ENCODE assay signal across 9 cellular contexts in the genomic region with DNA sequence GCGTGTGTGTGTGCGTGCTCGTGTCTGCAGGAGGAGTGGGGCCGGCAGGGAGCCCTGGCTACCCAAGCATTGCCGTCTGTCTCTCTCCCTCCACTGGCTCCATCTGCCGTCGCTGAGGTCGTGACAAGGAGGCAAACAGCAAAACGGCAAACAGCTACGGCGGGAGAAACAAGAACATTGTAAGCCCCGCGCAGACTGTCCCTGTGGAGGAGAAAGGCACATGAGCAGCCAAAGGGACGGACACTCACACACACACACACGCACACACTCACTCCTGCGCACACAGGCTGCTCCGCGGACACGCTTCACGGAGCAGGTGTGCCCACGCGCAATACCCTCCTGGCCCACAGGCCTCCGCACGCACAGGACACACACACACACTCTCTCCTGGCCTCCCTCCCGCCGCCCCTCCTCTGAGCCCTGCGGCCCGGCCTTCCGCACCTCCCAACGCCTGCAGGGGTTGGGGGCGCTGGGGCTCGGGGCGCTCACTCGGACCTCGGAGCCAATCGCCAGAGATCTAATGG. TPM values are rescaled to one million over a fixed set of nuclear protein-coding genes. Genes with fewer than 3 reads are reported as not detected.
DNase-seq lines count a peak whose midpoint lies in the region; ATAC-seq, FAIRE-seq and TF ChIP-seq lines count a peak whose summit lies in the region.
"Had no signal": no experiment of that assay in that cellular context is flagged by ENCODE, and none has a peak within 500 bp of the region (broad histone marks: within the 10 kb centered on the region; RNA-seq: fewer than 3 reads in every experiment).

No MANE protein-coding gene starts in this region.

- H3K4me1 ChIP-seq in SJCRH30 (0 out of 2 replicates have a peak, but pooled peaks cover 4% of the 10 kb centered on the region), trophoblast cell (ENCODE audit: control insufficient read depth in 1 of 2, insufficient read depth in 2 of 2, low read length in 2 of 2) (peaks cover 9% of the 10 kb centered on the region in 2 experiments)

- no peak overlapping the region for H2AFZ ChIP-seq in trophoblast cell (ENCODE audit: insufficient read depth, low read length, poor library complexity)

- peak overlapping the region; percentile 58 for H3K4me3 ChIP-seq in SJCRH30
- H3K4me3 ChIP-seq in fibroblast of mammary gland (ENCODE audit: control insufficient read depth, low read depth, low read length) = peak overlapping the region; percentile 30
- H3K4me3 ChIP-seq in trophoblast cell (ENCODE audit: low read depth, low read length) = no peak overlapping the region

- H3K9ac ChIP-seq in trophoblast cell (ENCODE audit: low read length) = no peak overlapping the region

- peak overlapping the region; percentile 56 for H3K4me2 ChIP-seq in trophoblast cell (ENCODE audit: low read length)

- no peak overlapping the region for H3K18ac ChIP-seq in trophoblast cell (ENCODE audit: low read length)

- H2AK5ac ChIP-seq in trophoblast cell (ENCODE audit: low read length) = no peak overlapping the region

- no peak overlapping the region for H3K4ac ChIP-seq in trophoblast cell (ENCODE audit: low read depth, low read length)

- H2BK5ac ChIP-seq in trophoblast cell (ENCODE audit: low read depth, low read length, poor library complexity) = no peak overlapping the region

- ATAC-seq in GM21723 (IDR thresholded peaks at IDR 0.05; ENCODE audit: unreplicated experiment) = peak; percentile 29

- no peak overlapping the region for H3K14ac ChIP-seq in trophoblast cell (ENCODE audit: low read length)

- H2BK120ac ChIP-seq in trophoblast cell (ENCODE audit: insufficient read depth, low read length, poor library complexity) = no peak overlapping the region

- WGBS in trophoblast cell (ENCODE audit: extremely low coverage, insufficient coverage, insufficient read length) = no CpG with 5 or more reads among the region's 36 CpGs

- H3K27me3 ChIP-seq in SJCRH30 (peaks cover 39% of the 10 kb centered on the region), trophoblast cell (ENCODE audit: insufficient read depth, low read length) (peaks cover 76% of the 10 kb centered on the region)

- H3K27ac ChIP-seq in SJCRH30 (no peak overlapping the region), trophoblast cell (ENCODE audit: low read depth, low read length) (no peak overlapping the region)

- H3K9me3 ChIP-seq in SJCRH30 (replicated peaks) (no peaks in the 10 kb centered on the region), trophoblast cell (ENCODE audit: insufficient read depth, low read depth, low read length) (peaks cover 4% of the 10 kb centered on the region)

- H4K8ac ChIP-seq in trophoblast cell (ENCODE audit: low read depth, low read length) = no peak overlapping the region

- H3K79me2 ChIP-seq in trophoblast cell (ENCODE audit: control insufficient read depth, insufficient read depth, low read length, poor library complexity) = no peaks in the 10 kb centered on the region

- no peak for TF ChIP-seq CTCF in fibroblast of mammary gland (conservative IDR thresholded peaks at IDR 0.05; ENCODE audit: control insufficient read depth, insufficient read depth, low read depth, low read length)

- no peak overlapping the region for H3K23ac ChIP-seq in trophoblast cell (ENCODE audit: low read length)

- H4K12ac ChIP-seq in trophoblast cell (ENCODE audit: low read depth, low read length) = no peak overlapping the region

- no peak overlapping the region for H4K91ac ChIP-seq in trophoblast cell (ENCODE audit: low read depth, low read length)

- DNase-seq in COLO668 (lab: John Stamatoyannopoulos, UW; ENCODE audit: unreplicated experiment) (peak; percentile 26), SJCRH30 (peak; percentile 17 to 37), fibroblast of mammary gland (ENCODE audit: low read depth) (no peak), trophoblast cell (no peak), HTR-8/SVneo (ENCODE audit: insufficient read length, low spot score) (no peak), SHP77 treated with DMSO at 0.1 percent for 48 hours (lab: John Stamatoyannopoulos, UW) (no peak), NCI-H1436 treated with DMSO at 0.1 percent for 48 hours (lab: John Stamatoyannopoulos, UW) (no peak)

- no peaks in the 10 kb centered on the region for H3K79me1 ChIP-seq in trophoblast cell (ENCODE audit: low read length)

- FAIRE-seq in HTR-8/SVneo (lab: Jason Lieb, UNC) = no peak

- H3K36me3 ChIP-seq in SJCRH30 (no peaks in the 10 kb centered on the region), trophoblast cell (ENCODE audit: control insufficient read depth in 1 of 2, insufficient read depth in 2 of 2, low read length in 2 of 2) (no peaks in the 10 kb centered on the region)

- no peak overlapping the region for H2BK12ac ChIP-seq in trophoblast cell (ENCODE audit: low read length)

RNA-seq across cellular contexts. Expression of gene CISTR, which starts 0.9 kb away (rescaled TPM):
- not detected in 2 replicates for total RNA-seq in SJCRH30 (2014; rRNA removed; shearing (Covaris generic))
- not detected in 2 replicates for polyA plus RNA-seq in trophoblast cell (2013)
- polyA plus RNA-seq: IgD-negative memory B cell had no signal

RNA-seq across cellular contexts. Expression of gene CALCOCO1, which starts 23.6 kb away (rescaled TPM):
- total RNA-seq in SJCRH30 (2014; rRNA removed; shearing (Covaris generic)) = 18.2 and 20.3 TPM in 2 replicates
- 44.9 and 46.2 TPM in 2 replicates for polyA plus RNA-seq in trophoblast cell (2013)

Comparison
In these comparisons a context has a peak if more than half of its experiments do, and no peak if none do; other contexts are left out.
1. DNase-seq: peak in COLO668 (single experiment) and SJCRH30 (2 of 2); none in fibroblast of mammary gland (single experiment), trophoblast cell (0 of 2), HTR-8/SVneo (single experiment), SHP77 treated with DMSO at 0.1 percent for 48 hours (single experiment) and NCI-H1436 treated with DMSO at 0.1 percent for 48 hours (single experiment).